8 cellular contexts compared by ENCODE assay signal in the genomic region with DNA sequence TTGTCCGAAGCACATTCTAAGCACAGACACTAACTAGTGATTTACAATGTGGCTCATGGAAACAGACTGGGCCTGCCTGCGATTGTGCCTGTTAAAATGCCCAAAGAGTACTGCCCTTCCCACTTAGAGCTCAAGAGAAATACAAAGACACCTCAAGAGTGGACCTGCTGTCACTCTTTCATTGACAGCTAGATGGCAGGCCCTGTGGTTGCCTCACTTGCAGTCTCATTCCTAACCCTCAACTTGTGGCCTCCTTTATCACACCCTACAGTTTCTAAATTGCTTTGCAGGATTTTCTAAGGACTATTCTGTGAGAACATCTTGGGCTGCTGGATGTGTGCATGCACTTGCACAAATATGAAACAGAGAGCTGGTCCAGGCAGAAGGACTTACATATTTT.
DNase-seq lines count a peak whose midpoint lies in the region; ATAC-seq lines count a peak whose summit lies in the region.

No MANE protein-coding gene starts in this region.

- peaks cover 5% of the 10 kb centered on the region for H3K9me3 Mint-ChIP-seq in stimulated activated memory B cell treated with anti-CD40 and anti-IgM and Interleukin-4, amounts not matched to agents 10 μg/mL and 1 μg/mL and 100 μg/mL, for 72 hours

- no peaks in the 10 kb centered on the region for H3K4me1 Mint-ChIP-seq in stimulated activated memory B cell treated with anti-CD40 and anti-IgM and Interleukin-4, amounts not matched to agents 10 μg/mL and 1 μg/mL and 100 μg/mL, for 72 hours

- no peak overlapping the region for H3K27ac Mint-ChIP-seq in stimulated activated memory B cell treated with anti-CD40 and anti-IgM and Interleukin-4, amounts not matched to agents 10 μg/mL and 1 μg/mL and 100 μg/mL, for 72 hours

- no peaks in the 10 kb centered on the region for H3K27me3 Mint-ChIP-seq in stimulated activated memory B cell treated with anti-CD40 and anti-IgM and Interleukin-4, amounts not matched to agents 10 μg/mL and 1 μg/mL and 100 μg/mL, for 72 hours

- H3K4me3 Mint-ChIP-seq in stimulated activated memory B cell treated with anti-CD40 and anti-IgM and Interleukin-4, amounts not matched to agents 10 μg/mL and 1 μg/mL and 100 μg/mL, for 72 hours, result no peak overlapping the region

- ATAC-seq in HG03060 (IDR thresholded peaks at IDR 0.05; ENCODE audit: low read depth, unreplicated experiment), result peak; percentile 70
- peak; percentile 45 for ATAC-seq in stimulated activated memory B cell treated with anti-CD40 and anti-IgM and Interleukin-4, amounts not matched to agents 10 μg/mL and 1 μg/mL and 100 μg/mL, for 72 hours

- peak; percentile 5 for DNase-seq in stimulated activated CD4-positive, alpha-beta T cell treated with anti-CD3 and anti-CD28 coated beads, Interleukin-1b, Interleukin-23, amount 100 ng/mL, for 48 hours
- DNase-seq in stimulated activated CD4-positive, alpha-beta T cell treated with anti-CD3 and anti-CD28 coated beads, Interleukin-4, amount 100 ng/mL, for 1 hour, result no peak
- DNase-seq in UCSD-AML1 (lab: John Stamatoyannopoulos, UW; ENCODE audit: unreplicated experiment), result peak; percentile 10
- no peak for DNase-seq in T-helper 9 cell
- DNase-seq in NCI-H1105 treated with DMSO at 0.1 percent for 48 hours (lab: John Stamatoyannopoulos, UW), result no peak
- DNase-seq in NCI-H2029 treated with DMSO at 0.1 percent for 48 hours (lab: John Stamatoyannopoulos, UW), result no peak

- H3K36me3 Mint-ChIP-seq in stimulated activated memory B cell treated with anti-CD40 and anti-IgM and Interleukin-4, amounts not matched to agents 10 μg/mL and 1 μg/mL and 100 μg/mL, for 72 hours, result no peaks in the 10 kb centered on the region

Comparison
In these comparisons a context has a peak if more than half of its experiments do, and no peak if none do; other contexts are left out.
1. DNase-seq: peak in stimulated activated CD4-positive, alpha-beta T cell treated with anti-CD3 and anti-CD28 coated beads, Interleukin-1b, Interleukin-23, amount 100 ng/mL, for 48 hours (single experiment) and UCSD-AML1 (single experiment); none in stimulated activated CD4-positive, alpha-beta T cell treated with anti-CD3 and anti-CD28 coated beads, Interleukin-4, amount 100 ng/mL, for 1 hour (single experiment), T-helper 9 cell (single experiment), NCI-H1105 treated with DMSO at 0.1 percent for 48 hours (single experiment) and NCI-H2029 treated with DMSO at 0.1 percent for 48 hours (single experiment).